ENCODE assay signal across 8 cellular contexts in the genomic region with DNA sequence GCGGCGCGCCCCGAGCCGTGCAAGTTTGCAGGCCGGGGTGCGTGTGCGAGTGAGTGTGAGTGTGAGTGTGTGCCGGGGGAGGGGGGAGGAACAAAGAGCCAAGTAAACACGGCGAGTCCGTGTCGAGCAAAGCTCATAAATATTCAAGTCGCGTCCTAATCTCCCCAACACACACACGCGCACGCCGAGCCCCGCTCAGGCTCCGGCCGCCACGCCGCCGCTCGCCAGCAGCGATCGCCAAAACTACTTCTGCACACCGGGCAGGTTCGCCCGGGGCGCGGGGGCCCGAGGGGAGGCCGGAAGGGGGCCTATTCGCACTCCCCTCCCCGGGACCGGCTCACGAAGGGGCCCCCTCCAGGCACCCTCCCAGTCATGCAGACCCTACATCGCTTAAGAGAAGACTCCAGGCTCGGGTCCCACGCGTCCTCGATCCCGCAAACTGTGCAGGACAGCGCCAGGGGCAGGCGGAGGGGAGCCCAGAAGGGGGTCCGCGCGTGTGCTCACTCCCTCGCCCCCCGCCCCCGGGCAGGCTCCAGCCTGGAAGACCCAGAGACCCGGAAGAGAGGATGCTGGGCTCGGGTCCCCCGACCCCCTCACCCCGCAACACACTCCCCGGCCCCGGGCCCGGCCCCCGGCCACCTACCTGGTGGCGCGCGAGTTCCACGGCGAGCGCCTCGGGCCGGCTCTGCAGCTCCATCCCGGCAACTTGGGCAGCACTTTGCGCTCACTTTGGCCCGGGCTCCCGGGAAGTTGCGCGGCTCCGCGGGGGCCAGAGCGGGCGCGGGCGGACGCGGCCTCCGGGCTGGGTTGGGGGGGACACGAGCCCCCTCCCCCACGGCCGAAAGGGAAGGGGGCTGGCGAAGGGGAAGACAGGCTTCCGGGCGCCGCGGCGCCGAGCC. TPM values are rescaled to one million over a fixed set of nuclear protein-coding genes. Genes with fewer than 3 reads are reported as not detected.
A peak's percentile ranks its signal among the peaks of the same experiment; 100 is the strongest.
DNase-seq lines count a peak whose midpoint lies in the region; ATAC-seq and TF ChIP-seq lines count a peak whose summit lies in the region.

No MANE protein-coding gene starts in this region.

- H3K36me3 Mint-ChIP-seq in CD8-positive, alpha-beta T cell = no peaks in the 10 kb centered on the region
- H3K36me3 Mint-ChIP-seq in activated T-helper 1 cell treated with anti-CD3 and anti-CD28 coated beads, Interleukin-12 subunit alpha, Interleukin-12 subunit beta, Interleukin-2, Interleukin-4 antibody, amounts not matched to agents 30 ng/mL and 10 ng/mL and 1 ng/mL, durations not matched to agents 14 hours and 24 hours and 36 hours (ENCODE audit: low read depth) = peaks cover 3% of the 10 kb centered on the region

- no peaks in the 10 kb centered on the region for H3K9me3 Mint-ChIP-seq in CD8-positive, alpha-beta T cell
- H3K9me3 Mint-ChIP-seq in activated T-helper 1 cell treated with anti-CD3 and anti-CD28 coated beads, Interleukin-12 subunit alpha, Interleukin-12 subunit beta, Interleukin-2, Interleukin-4 antibody, amounts not matched to agents 30 ng/mL and 10 ng/mL and 1 ng/mL, durations not matched to agents 14 hours and 24 hours and 36 hours = no peaks in the 10 kb centered on the region

- intact Hi-C loops in CD8-positive, alpha-beta T cell (cut with DNase I, micrococcal nuclease) = no loop called here
- intact Hi-C loops in activated T-helper 1 cell treated with anti-CD3 and anti-CD28 coated beads, Interleukin-12 subunit alpha, Interleukin-12 subunit beta, Interleukin-2, Interleukin-4 antibody, amounts not matched to agents 30 ng/mL and 10 ng/mL and 1 ng/mL, durations not matched to agents 14 hours and 24 hours and 36 hours (cut with micrococcal nuclease) = no loop called here

- DNase-seq in CD8-positive, alpha-beta T cell = no peak
- DNase-seq in NCI-H1694 treated with DMSO at 0.1 percent for 48 hours (lab: John Stamatoyannopoulos, UW) = peak; percentile 5
- DNase-seq in activated T-helper 1 cell treated with anti-CD3 and anti-CD28 coated beads, Interleukin-12 subunit alpha, Interleukin-12 subunit beta, Interleukin-2, Interleukin-4 antibody, amounts not matched to agents 30 ng/mL and 10 ng/mL and 1 ng/mL, durations not matched to agents 14 hours and 24 hours and 36 hours (ENCODE audit: low spot score) = no peak
- no peak for DNase-seq in cerebellar cortex (ENCODE audit: low spot score)
- DNase-seq in activated CD4-positive, alpha-beta T cell treated with anti-CD3 and anti-CD28 coated beads for 48 hours = no peak

- H3K4me1 Mint-ChIP-seq in CD8-positive, alpha-beta T cell (ENCODE audit: low read depth) = peaks cover 15% of the 10 kb centered on the region
- H3K4me1 Mint-ChIP-seq in activated T-helper 1 cell treated with anti-CD3 and anti-CD28 coated beads, Interleukin-12 subunit alpha, Interleukin-12 subunit beta, Interleukin-2, Interleukin-4 antibody, amounts not matched to agents 30 ng/mL and 10 ng/mL and 1 ng/mL, durations not matched to agents 14 hours and 24 hours and 36 hours (ENCODE audit: low read depth) = peaks cover 12% of the 10 kb centered on the region

- no peaks in the 10 kb centered on the region for H3K9me3 ChIP-seq in CD8-positive, alpha-beta T cell (ENCODE audit: low read length)
- no peaks in the 10 kb centered on the region for H3K9me3 ChIP-seq in ectodermal cell (ENCODE audit: control insufficient read depth, low read length)
- H3K9me3 ChIP-seq in neuron (ENCODE audit: low read length) = no peaks in the 10 kb centered on the region

- peaks cover 18% of the 10 kb centered on the region for H3K4me1 ChIP-seq in CD8-positive, alpha-beta T cell (ENCODE audit: insufficient read depth, low read length)
- no peaks in the 10 kb centered on the region for H3K4me1 ChIP-seq in ectodermal cell (ENCODE audit: control insufficient read depth, insufficient read depth, low read length)
- peaks cover 24% of the 10 kb centered on the region for H3K4me1 ChIP-seq in neuron (ENCODE audit: insufficient read depth, low read length)

- no peak overlapping the region for H3K27ac ChIP-seq in CD8-positive, alpha-beta T cell (ENCODE audit: low read depth, low read length)
- peak overlapping the region; percentile 30 for H3K27ac ChIP-seq in ectodermal cell (ENCODE audit: insufficient read depth, low read depth, low read length, poor library complexity, severe bottlenecking)

- no peak for TF ChIP-seq CTCF in CD8-positive, alpha-beta T cell (IDR thresholded peaks at IDR 0.05)

- no peak overlapping the region for H3K27ac Mint-ChIP-seq in CD8-positive, alpha-beta T cell
- no peak overlapping the region for H3K27ac Mint-ChIP-seq in activated T-helper 1 cell treated with anti-CD3 and anti-CD28 coated beads, Interleukin-12 subunit alpha, Interleukin-12 subunit beta, Interleukin-2, Interleukin-4 antibody, amounts not matched to agents 30 ng/mL and 10 ng/mL and 1 ng/mL, durations not matched to agents 14 hours and 24 hours and 36 hours

- ATAC-seq in CD8-positive, alpha-beta T cell = no peak
- ATAC-seq in GM18907 (IDR thresholded peaks at IDR 0.05; ENCODE audit: unreplicated experiment) = no peak

- H3K36me3 ChIP-seq in CD8-positive, alpha-beta T cell (ENCODE audit: insufficient read depth, low read length) = no peaks in the 10 kb centered on the region
- H3K36me3 ChIP-seq in ectodermal cell (ENCODE audit: control insufficient read depth, insufficient read depth, low read length) (peaks cover 4% of the 10 kb centered on the region), neuron (ENCODE audit: insufficient read depth, low read length) (peaks cover 7% of the 10 kb centered on the region)

- H2AFZ ChIP-seq in neuron (ENCODE audit: low read depth, low read length) = peak overlapping the region; percentile 22

- peaks cover 56% of the 10 kb centered on the region for H3K27me3 Mint-ChIP-seq in CD8-positive, alpha-beta T cell (ENCODE audit: low read depth)
- H3K27me3 Mint-ChIP-seq in activated T-helper 1 cell treated with anti-CD3 and anti-CD28 coated beads, Interleukin-12 subunit alpha, Interleukin-12 subunit beta, Interleukin-2, Interleukin-4 antibody, amounts not matched to agents 30 ng/mL and 10 ng/mL and 1 ng/mL, durations not matched to agents 14 hours and 24 hours and 36 hours (ENCODE audit: insufficient read depth) = peaks cover 53% of the 10 kb centered on the region

- POLR2A ChIA-PET in CD8-positive, alpha-beta T cell (lab: Charles Lee) = no interaction called here

- no peak overlapping the region for H3K4me3 ChIP-seq in CD8-positive, alpha-beta T cell (ENCODE audit: low read depth, low read length)
- H3K4me3 ChIP-seq in ectodermal cell (ENCODE audit: insufficient read depth, low read depth, low read length) (peak overlapping the region; percentile 67), neuron (ENCODE audit: low read length) (peak overlapping the region; percentile 95)

- WGBS in ectodermal cell, 2 experiments = 0% methylated on average over 94 of the region's 94 CpGs

- CTCF ChIA-PET in CD8-positive, alpha-beta T cell (lab: Charles Lee) = no interaction called here

- peak overlapping the region; percentile 58 for H3K4me3 Mint-ChIP-seq in CD8-positive, alpha-beta T cell
- no peak overlapping the region for H3K4me3 Mint-ChIP-seq in activated T-helper 1 cell treated with anti-CD3 and anti-CD28 coated beads, Interleukin-12 subunit alpha, Interleukin-12 subunit beta, Interleukin-2, Interleukin-4 antibody, amounts not matched to agents 30 ng/mL and 10 ng/mL and 1 ng/mL, durations not matched to agents 14 hours and 24 hours and 36 hours

- peaks cover 8% of the 10 kb centered on the region for H3K27me3 ChIP-seq in CD8-positive, alpha-beta T cell (ENCODE audit: insufficient read depth, low read length)
- no peaks in the 10 kb centered on the region for H3K27me3 ChIP-seq in ectodermal cell (ENCODE audit: control insufficient read depth, insufficient read depth, low read length, poor library complexity, severe bottlenecking)
- H3K27me3 ChIP-seq in neuron (ENCODE audit: insufficient read depth, low read length) = no peaks in the 10 kb centered on the region

RNA-seq across cellular contexts. Expression of a gene that starts 0.7 kb away (rescaled TPM):
- total RNA-seq in CD8-positive, alpha-beta T cell = not detected
- polyA plus RNA-seq in ectodermal cell (2013, experiment 1 of 4) = 20.7 TPM
- 15.9 TPM for polyA plus RNA-seq in ectodermal cell (2013, experiment 2 of 4)
- polyA plus RNA-seq in ectodermal cell (2013, experiment 3 of 4) = 16.1 TPM
- polyA plus RNA-seq in ectodermal cell (2013, experiment 4 of 4) = 20.0 TPM
- 0.21 TPM in 1 of 2 replicates, not detected in the other for total RNA-seq in activated T-helper 1 cell treated with anti-CD3 and anti-CD28 coated beads, Interleukin-12 subunit alpha, Interleukin-12 subunit beta, Interleukin-2, Interleukin-4 antibody, amounts not matched to agents 30 ng/mL and 10 ng/mL and 1 ng/mL, durations not matched to agents 14 hours and 24 hours and 36 hours
